10 cellular contexts compared by ENCODE assay signal in the genomic region with DNA sequence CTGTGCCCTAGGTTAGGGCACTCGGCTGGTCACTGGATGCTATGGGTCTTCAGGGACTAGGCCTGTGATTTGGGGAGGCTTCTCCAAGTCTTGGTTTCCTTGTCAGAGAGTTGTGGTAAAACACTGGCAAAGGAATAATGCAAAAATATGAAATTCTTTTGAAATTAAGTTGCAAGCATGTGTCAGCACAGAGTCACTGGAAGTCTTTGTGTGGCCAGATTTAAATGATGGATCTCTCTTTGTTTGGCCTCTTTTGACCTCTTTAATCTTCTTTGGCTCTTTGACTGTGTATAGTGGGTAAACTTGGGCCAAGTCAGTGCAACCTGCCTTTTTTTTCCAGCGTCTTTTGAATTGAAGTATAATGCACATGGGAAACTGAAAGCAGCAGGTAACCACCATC. TPM values are rescaled to one million over a fixed set of nuclear protein-coding genes. Genes with fewer than 3 reads are reported as not detected.
DNase-seq lines count a peak whose midpoint lies in the region; ATAC-seq and TF ChIP-seq lines count a peak whose summit lies in the region.
"Had no signal": no experiment of that assay in that cellular context is flagged by ENCODE, and none has a peak within 500 bp of the region (broad histone marks: within the 10 kb centered on the region; RNA-seq: fewer than 3 reads in every experiment).

No MANE protein-coding gene starts in this region.

- H3K4me1 ChIP-seq in CD8-positive, alpha-beta memory T cell (ENCODE audit: insufficient read depth, low read length), result peaks cover 99% of the 10 kb centered on the region
- H3K4me1 ChIP-seq in adrenal gland (replicated peaks in 1 of 2), result peaks cover 16 to 19% of the 10 kb centered on the region in 2 donors
- H3K4me1 ChIP-seq in naive thymus-derived CD4-positive, alpha-beta T cell (ENCODE audit: control insufficient read depth in 2 of 2, insufficient read depth in 2 of 2, low read length in 2 of 2), result peaks cover 41 to 98% of the 10 kb centered on the region in 2 donors

- intact Hi-C loops in adrenal gland (cut with DNase I), result no loop called here
- intact Hi-C loops in naive thymus-derived CD4-positive, alpha-beta T cell (cut with micrococcal nuclease), result loop anchor here (1.0 to 10.0 kb wide), 3 partner anchors 10 to 1611 kb away; a partner anchor contains a TSS

- H3K4me1 Mint-ChIP-seq in CD8-positive, alpha-beta memory T cell, result peaks cover 58 to 75% (median 65%) of the 10 kb centered on the region in 3 donors
- peaks cover 78 to 100% (median 99%) of the 10 kb centered on the region in 7 donors for H3K4me1 Mint-ChIP-seq in naive thymus-derived CD4-positive, alpha-beta T cell

- POLR2A ChIA-PET in CD8-positive, alpha-beta memory T cell (lab: Charles Lee), result no interaction called here
- POLR2A ChIA-PET in naive thymus-derived CD4-positive, alpha-beta T cell (lab: Charles Lee), result no interaction called here

- WGBS in adrenal gland, 4 donors, result 65 to 79% (median 78%) methylated on average over 2 of the region's 2 CpGs

- no peaks in the 10 kb centered on the region for H3K36me3 ChIP-seq in CD8-positive, alpha-beta memory T cell (ENCODE audit: insufficient read depth, low read length)
- no peaks in the 10 kb centered on the region for H3K36me3 ChIP-seq in adrenal gland (replicated peaks in 1 of 2)
- no peaks in the 10 kb centered on the region for H3K36me3 ChIP-seq in naive thymus-derived CD4-positive, alpha-beta T cell (ENCODE audit: control insufficient read depth in 2 of 3, insufficient read depth in 3 of 3, low read length in 3 of 3)

- peaks cover 0 to 6% of the 10 kb centered on the region in 2 donors for H3K27me3 Mint-ChIP-seq in CD8-positive, alpha-beta memory T cell
- no peaks in the 10 kb centered on the region for H3K27me3 Mint-ChIP-seq in naive thymus-derived CD4-positive, alpha-beta T cell

- TF ChIP-seq CTCF in 22Rv1 (IDR thresholded peaks at IDR 0.05) (no peak), adrenal gland (IDR thresholded peaks at IDR 0.05) (no peak)

- H3K9me3 ChIP-seq in CD8-positive, alpha-beta memory T cell (ENCODE audit: low read length), result no peaks in the 10 kb centered on the region
- no peaks in the 10 kb centered on the region for H3K9me3 ChIP-seq in adrenal gland (replicated peaks in 1 of 3)
- H3K9me3 ChIP-seq in naive thymus-derived CD4-positive, alpha-beta T cell (ENCODE audit: control insufficient read depth in 2 of 3, low read length in 3 of 3), result no peaks in the 10 kb centered on the region

- ATAC-seq in naive thymus-derived CD4-positive, alpha-beta T cell, result no peak
- ATAC-seq in HG02884 (IDR thresholded peaks at IDR 0.05; ENCODE audit: unreplicated experiment), result no peak
- ATAC-seq: K562 had no signal

- peak overlapping the region in 5 of 8 donors; percentile 39 to 80 (median 54) for H3K27ac Mint-ChIP-seq in CD8-positive, alpha-beta memory T cell
- peak overlapping the region; percentile 63 to 99 (median 95) for H3K27ac Mint-ChIP-seq in naive thymus-derived CD4-positive, alpha-beta T cell

- no peak for DNase-seq in CD8-positive, alpha-beta memory T cell
- DNase-seq in adrenal gland, result no peak
- no peak for DNase-seq in naive thymus-derived CD4-positive, alpha-beta T cell
- no peak for DNase-seq in NCI-H1436 treated with DMSO at 0.1 percent for 48 hours (lab: John Stamatoyannopoulos, UW)
- DNase-seq in Kasumi-1 (lab: John Stamatoyannopoulos, UW), result no peak
- no peak for DNase-seq in HUDEP-2 (lab: John Stamatoyannopoulos, UW; ENCODE audit: unreplicated experiment in 76 of 76)
- DNase-seq: NCI-H524 had no signal

- no peak for TF ChIP-seq POLR2A in adrenal gland (IDR thresholded peaks at IDR 0.05)

- no peaks in the 10 kb centered on the region for H3K9me3 Mint-ChIP-seq in CD8-positive, alpha-beta memory T cell
- H3K9me3 Mint-ChIP-seq in naive thymus-derived CD4-positive, alpha-beta T cell, result no peaks in the 10 kb centered on the region

- no peaks in the 10 kb centered on the region for H3K27me3 ChIP-seq in CD8-positive, alpha-beta memory T cell (ENCODE audit: insufficient read depth, low read length, poor library complexity, severe bottlenecking)
- no peaks in the 10 kb centered on the region for H3K27me3 ChIP-seq in adrenal gland
- H3K27me3 ChIP-seq in naive thymus-derived CD4-positive, alpha-beta T cell (ENCODE audit: control insufficient read depth in 2 of 2, insufficient read depth in 2 of 2, low read length in 2 of 2), result no peaks in the 10 kb centered on the region

- H3K27ac ChIP-seq in 22Rv1 (peak overlapping the region; percentile 98), adrenal gland (peak overlapping the region in 4 of 5 donors; percentile 68 to 79 (median 74))
- no peak overlapping the region for H3K27ac ChIP-seq in CD8-positive, alpha-beta memory T cell (ENCODE audit: low read depth, low read length)
- peak overlapping the region; percentile 39 for H3K27ac ChIP-seq in naive thymus-derived CD4-positive, alpha-beta T cell (ENCODE audit: low read depth, low read length)

- H3K4me3 ChIP-seq in CD8-positive, alpha-beta memory T cell (ENCODE audit: low read length), result no peak overlapping the region
- no peak overlapping the region for H3K4me3 ChIP-seq in adrenal gland
- H3K4me3 ChIP-seq in naive thymus-derived CD4-positive, alpha-beta T cell (ENCODE audit: low read length), result no peak overlapping the region
- H3K4me3 ChIP-seq: K562 had no signal

- CTCF ChIA-PET in CD8-positive, alpha-beta memory T cell (lab: Charles Lee), result no interaction called here
- CTCF ChIA-PET in naive thymus-derived CD4-positive, alpha-beta T cell (lab: Charles Lee), result interaction anchor here (1.1 kb wide), 1 partner anchor 9 kb away, joined by 4 read pairs; no protein-coding TSS in a partner anchor

- H3K36me3 Mint-ChIP-seq in CD8-positive, alpha-beta memory T cell, result no peaks in the 10 kb centered on the region
- H3K36me3 Mint-ChIP-seq in naive thymus-derived CD4-positive, alpha-beta T cell, result peaks cover 0 to 10% (median 3%) of the 10 kb centered on the region in 5 donors

- peak overlapping the region in 2 of 7 donors; percentile 3 to 14 for H3K4me3 Mint-ChIP-seq in CD8-positive, alpha-beta memory T cell
- peak overlapping the region; percentile 26 to 81 (median 70) for H3K4me3 Mint-ChIP-seq in naive thymus-derived CD4-positive, alpha-beta T cell

RNA-seq across cellular contexts. Expression of a gene that starts 12.1 kb away (rescaled TPM):
- 10 to 100 TPM; 54.5 to 57.0 TPM for total RNA-seq in CD8-positive, alpha-beta memory T cell
- 1.8 TPM for polyA plus RNA-seq in CD8-positive, alpha-beta memory T cell
- 10 to 100 TPM in 2 of 8 donors, 1 to 10 TPM in 6; 1.2 to 11.7 (median 5.0) TPM for total RNA-seq in adrenal gland
- polyA plus RNA-seq in adrenal gland, result 1 to 10 TPM; 1.5 to 5.9 (median 2.2) TPM
- 10 to 100 TPM; 11.1 to 74.6 (median 17.7) TPM for total RNA-seq in naive thymus-derived CD4-positive, alpha-beta T cell
- polyA plus RNA-seq in naive thymus-derived CD4-positive, alpha-beta T cell, result 1 to 10 TPM; 3.6 to 6.3 TPM

Comparison
In these comparisons a context has a peak if more than half of its experiments do, and no peak if none do; other contexts are left out.
1. intact Hi-C loops: an anchor here in naive thymus-derived CD4-positive, alpha-beta T cell (1.0 to 10.0 kb wide); none called in adrenal gland.